In genomic region chr19:1094655-1094977, GRCh38 we compare ENCODE assay signal across 1 cellular context.
TF ChIP-seq lines count a peak whose summit lies in the region.

No MANE protein-coding gene starts in this region.

TF ChIP-seq in endothelial cell of umbilical vein, 7 proteins besides CTCF, POLR2A, EP300 and RAD21:
- TF ChIP-seq GATA2 (IDR thresholded peaks at IDR 0.05; ENCODE audit: insufficient read depth, insufficient read length, low read depth, low read length) = no peak
- no peak for TF ChIP-seq FOS (IDR thresholded peaks at IDR 0.05; ENCODE audit: borderline replicate concordance, insufficient read depth, low read length)
- no peak for TF ChIP-seq MYC (IDR thresholded peaks at IDR 0.05; ENCODE audit: low read depth, low read length)
